In the genomic region with DNA sequence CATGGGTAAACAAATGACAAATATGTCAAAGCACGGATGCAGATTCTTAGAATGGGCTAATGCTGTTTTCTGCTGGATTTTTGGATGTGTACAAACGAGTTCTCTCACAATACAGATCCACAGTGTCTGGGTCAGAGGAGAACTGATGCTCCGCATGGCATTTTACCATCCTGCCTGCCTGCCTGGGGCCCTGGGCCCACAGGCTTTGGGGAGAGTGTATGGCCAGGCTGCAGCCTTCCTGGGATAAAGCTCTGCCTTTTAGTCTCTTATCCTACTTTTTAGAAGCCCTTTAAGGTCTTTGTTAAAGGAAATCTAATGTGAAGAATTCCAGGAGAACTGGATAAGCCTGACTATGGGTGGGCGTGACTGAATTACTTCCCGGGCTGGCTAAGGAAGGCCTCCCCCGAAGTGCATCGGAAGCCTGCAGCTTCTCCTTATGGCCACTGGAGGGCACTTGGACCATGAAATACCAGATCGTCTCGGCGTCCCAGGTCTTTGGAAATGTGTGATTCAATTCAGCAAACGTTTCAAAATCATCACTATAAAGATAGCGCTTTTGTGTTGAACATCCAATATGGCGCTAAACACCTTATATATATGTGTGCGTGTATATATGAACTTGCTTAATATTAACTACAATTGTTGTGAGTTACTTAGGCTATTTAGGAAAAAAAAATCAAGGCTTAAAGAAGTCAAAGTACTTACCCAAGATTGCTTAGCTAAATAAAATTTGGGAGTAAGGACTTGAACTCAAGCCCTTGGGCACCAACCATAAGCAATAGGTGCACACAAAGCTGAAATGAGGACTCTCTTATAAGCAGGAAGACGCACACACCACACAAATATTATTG, we compare ENCODE assay signal across 1 cellular context.
TF ChIP-seq lines count a peak whose summit lies in the region.

No MANE protein-coding gene starts in this region.

TF ChIP-seq in HepG2, 621 proteins besides CTCF, POLR2A, EP300 and RAD21:
- TF ChIP-seq ZNF616 (CRISPR knock-in tag; IDR thresholded peaks at IDR 0.05; ENCODE audit: low read depth): no peak
- TF ChIP-seq GTF3A (CRISPR knock-in tag; conservative IDR thresholded peaks at IDR 0.05): no peak
- 0 out of 2 replicates have a peak, but pooled peaks have one; percentile 7 for TF ChIP-seq FOSL2 (CRISPR knock-in tag; IDR thresholded peaks at IDR 0.05)
- peak; percentile 82 for TF ChIP-seq SMC3 (IDR thresholded peaks at IDR 0.05; ENCODE audit: low read length)
- 0 out of 2 replicates have a peak, but pooled peaks have one; percentile 15 for TF ChIP-seq ZNF354B (CRISPR knock-in tag; IDR thresholded peaks at IDR 0.05)
- TF ChIP-seq MATR3 (CRISPR knock-in tag; IDR thresholded peaks at IDR 0.05): no peak
- TF ChIP-seq, protein P1, sequence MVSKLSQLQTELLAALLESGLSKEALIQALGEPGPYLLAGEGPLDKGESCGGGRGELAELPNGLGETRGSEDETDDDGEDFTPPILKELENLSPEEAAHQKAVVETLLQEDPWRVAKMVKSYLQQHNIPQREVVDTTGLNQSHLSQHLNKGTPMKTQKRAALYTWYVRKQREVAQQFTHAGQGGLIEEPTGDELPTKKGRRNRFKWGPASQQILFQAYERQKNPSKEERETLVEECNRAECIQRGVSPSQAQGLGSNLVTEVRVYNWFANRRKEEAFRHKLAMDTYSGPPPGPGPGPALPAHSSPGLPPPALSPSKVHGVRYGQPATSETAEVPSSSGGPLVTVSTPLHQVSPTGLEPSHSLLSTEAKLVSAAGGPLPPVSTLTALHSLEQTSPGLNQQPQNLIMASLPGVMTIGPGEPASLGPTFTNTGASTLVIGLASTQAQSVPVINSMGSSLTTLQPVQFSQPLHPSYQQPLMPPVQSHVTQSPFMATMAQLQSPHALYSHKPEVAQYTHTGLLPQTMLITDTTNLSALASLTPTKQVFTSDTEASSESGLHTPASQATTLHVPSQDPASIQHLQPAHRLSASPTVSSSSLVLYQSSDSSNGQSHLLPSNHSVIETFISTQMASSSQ (IDR thresholded peaks at IDR 0.05; ENCODE audit: low read depth): no peak
- TF ChIP-seq, protein P1 (CRISPR knock-in tag; IDR thresholded peaks at IDR 0.05; ENCODE audit: borderline replicate concordance): no peak
- TF ChIP-seq, protein P2, sequence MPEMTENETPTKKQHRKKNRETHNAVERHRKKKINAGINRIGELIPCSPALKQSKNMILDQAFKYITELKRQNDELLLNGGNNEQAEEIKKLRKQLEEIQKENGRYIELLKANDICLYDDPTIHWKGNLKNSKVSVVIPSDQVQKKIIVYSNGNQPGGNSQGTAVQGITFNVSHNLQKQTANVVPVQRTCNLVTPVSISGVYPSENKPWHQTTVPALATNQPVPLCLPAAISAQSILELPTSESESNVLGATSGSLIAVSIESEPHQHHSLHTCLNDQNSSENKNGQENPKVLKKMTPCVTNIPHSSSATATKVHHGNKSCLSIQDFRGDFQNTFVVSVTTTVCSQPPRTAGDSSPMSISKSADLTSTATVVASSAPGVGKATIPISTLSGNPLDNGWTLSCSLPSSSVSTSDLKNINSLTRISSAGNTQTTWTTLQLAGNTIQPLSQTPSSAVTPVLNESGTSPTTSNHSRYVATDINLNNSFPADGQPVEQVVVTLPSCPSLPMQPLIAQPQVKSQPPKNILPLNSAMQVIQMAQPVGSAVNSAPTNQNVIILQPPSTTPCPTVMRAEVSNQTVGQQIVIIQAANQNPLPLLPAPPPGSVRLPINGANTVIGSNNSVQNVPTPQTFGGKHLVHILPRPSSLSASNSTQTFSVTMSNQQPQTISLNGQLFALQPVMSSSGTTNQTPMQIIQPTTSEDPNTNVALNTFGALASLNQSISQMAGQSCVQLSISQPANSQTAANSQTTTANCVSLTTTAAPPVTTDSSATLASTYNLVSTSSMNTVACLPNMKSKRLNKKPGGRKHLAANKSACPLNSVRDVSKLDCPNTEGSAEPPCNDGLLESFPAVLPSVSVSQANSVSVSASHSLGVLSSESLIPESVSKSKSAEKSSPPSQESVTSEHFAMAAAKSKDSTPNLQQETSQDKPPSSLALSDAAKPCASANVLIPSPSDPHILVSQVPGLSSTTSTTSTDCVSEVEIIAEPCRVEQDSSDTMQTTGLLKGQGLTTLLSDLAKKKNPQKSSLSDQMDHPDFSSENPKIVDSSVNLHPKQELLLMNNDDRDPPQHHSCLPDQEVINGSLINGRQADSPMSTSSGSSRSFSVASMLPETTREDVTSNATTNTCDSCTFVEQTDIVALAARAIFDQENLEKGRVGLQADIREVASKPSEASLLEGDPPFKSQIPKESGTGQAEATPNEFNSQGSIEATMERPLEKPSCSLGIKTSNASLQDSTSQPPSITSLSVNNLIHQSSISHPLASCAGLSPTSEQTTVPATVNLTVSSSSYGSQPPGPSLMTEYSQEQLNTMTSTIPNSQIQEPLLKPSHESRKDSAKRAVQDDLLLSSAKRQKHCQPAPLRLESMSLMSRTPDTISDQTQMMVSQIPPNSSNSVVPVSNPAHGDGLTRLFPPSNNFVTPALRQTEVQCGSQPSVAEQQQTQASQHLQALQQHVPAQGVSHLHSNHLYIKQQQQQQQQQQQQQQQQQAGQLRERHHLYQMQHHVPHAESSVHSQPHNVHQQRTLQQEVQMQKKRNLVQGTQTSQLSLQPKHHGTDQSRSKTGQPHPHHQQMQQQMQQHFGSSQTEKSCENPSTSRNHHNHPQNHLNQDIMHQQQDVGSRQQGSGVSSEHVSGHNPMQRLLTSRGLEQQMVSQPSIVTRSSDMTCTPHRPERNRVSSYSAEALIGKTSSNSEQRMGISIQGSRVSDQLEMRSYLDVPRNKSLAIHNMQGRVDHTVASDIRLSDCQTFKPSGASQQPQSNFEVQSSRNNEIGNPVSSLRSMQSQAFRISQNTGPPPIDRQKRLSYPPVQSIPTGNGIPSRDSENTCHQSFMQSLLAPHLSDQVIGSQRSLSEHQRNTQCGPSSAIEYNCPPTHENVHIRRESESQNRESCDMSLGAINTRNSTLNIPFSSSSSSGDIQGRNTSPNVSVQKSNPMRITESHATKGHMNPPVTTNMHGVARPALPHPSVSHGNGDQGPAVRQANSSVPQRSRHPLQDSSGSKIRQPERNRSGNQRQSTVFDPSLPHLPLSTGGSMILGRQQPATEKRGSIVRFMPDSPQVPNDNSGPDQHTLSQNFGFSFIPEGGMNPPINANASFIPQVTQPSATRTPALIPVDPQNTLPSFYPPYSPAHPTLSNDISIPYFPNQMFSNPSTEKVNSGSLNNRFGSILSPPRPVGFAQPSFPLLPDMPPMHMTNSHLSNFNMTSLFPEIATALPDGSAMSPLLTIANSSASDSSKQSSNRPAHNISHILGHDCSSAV (CRISPR knock-in tag; IDR thresholded peaks at IDR 0.05; ENCODE audit: borderline replicate concordance): no peak
- no peak for TF ChIP-seq MEIS2 (CRISPR knock-in tag; IDR thresholded peaks at IDR 0.05)
- TF ChIP-seq, protein P3, sequence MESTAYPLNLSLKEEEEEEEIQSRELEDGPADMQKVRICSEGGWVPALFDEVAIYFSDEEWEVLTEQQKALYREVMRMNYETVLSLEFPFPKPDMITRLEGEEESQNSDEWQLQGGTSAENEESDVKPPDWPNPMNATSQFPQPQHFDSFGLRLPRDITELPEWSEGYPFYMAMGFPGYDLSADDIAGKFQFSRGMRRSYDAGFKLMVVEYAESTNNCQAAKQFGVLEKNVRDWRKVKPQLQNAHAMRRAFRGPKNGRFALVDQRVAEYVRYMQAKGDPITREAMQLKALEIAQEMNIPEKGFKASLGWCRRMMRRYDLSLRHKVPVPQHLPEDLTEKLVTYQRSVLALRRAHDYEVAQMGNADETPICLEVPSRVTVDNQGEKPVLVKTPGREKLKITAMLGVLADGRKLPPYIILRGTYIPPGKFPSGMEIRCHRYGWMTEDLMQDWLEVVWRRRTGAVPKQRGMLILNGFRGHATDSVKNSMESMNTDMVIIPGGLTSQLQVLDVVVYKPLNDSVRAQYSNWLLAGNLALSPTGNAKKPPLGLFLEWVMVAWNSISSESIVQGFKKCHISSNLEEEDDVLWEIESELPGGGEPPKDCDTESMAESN (CRISPR knock-in tag; conservative IDR thresholded peaks at IDR 0.05): 0 out of 2 replicates have a peak, but pooled peaks have one; percentile 21
- TF ChIP-seq STAG1 (CRISPR knock-in tag; IDR thresholded peaks at IDR 0.05): peak; percentile 86
- TF ChIP-seq KDM2A (CRISPR knock-in tag; IDR thresholded peaks at IDR 0.05; ENCODE audit: borderline replicate concordance, low read depth): peak; percentile 55; the same call in 1 of the 2 replicates
- no peak for TF ChIP-seq ATRX (CRISPR knock-in tag; IDR thresholded peaks at IDR 0.05; ENCODE audit: borderline replicate concordance)
- TF ChIP-seq, protein P4, sequence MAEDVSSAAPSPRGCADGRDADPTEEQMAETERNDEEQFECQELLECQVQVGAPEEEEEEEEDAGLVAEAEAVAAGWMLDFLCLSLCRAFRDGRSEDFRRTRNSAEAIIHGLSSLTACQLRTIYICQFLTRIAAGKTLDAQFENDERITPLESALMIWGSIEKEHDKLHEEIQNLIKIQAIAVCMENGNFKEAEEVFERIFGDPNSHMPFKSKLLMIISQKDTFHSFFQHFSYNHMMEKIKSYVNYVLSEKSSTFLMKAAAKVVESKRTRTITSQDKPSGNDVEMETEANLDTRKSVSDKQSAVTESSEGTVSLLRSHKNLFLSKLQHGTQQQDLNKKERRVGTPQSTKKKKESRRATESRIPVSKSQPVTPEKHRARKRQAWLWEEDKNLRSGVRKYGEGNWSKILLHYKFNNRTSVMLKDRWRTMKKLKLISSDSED (CRISPR knock-in tag; IDR thresholded peaks at IDR 0.05): no peak
- TF ChIP-seq, protein P5, sequence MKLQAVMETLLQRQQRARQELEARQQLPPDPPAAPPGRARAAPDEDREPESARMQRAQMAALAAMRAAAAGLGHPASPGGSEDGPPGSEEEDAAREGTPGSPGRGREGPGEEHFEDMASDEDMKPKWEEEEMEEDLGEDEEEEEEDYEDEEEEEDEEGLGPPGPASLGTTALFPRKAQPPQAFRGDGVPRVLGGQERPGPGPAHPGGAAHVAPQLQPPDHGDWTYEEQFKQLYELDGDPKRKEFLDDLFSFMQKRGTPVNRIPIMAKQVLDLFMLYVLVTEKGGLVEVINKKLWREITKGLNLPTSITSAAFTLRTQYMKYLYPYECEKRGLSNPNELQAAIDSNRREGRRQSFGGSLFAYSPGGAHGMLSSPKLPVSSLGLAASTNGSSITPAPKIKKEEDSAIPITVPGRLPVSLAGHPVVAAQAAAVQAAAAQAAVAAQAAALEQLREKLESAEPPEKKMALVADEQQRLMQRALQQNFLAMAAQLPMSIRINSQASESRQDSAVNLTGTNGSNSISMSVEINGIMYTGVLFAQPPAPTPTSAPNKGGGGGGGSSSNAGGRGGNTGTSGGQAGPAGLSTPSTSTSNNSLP (IDR thresholded peaks at IDR 0.05; ENCODE audit: low read depth, low read length): peak; percentile 24; the same call in 1 of the 2 replicates
- peak; percentile 85 for TF ChIP-seq XRCC5 (optimal IDR thresholded peaks at IDR 0.05; ENCODE audit: low read length)
- TF ChIP-seq, protein P6, sequence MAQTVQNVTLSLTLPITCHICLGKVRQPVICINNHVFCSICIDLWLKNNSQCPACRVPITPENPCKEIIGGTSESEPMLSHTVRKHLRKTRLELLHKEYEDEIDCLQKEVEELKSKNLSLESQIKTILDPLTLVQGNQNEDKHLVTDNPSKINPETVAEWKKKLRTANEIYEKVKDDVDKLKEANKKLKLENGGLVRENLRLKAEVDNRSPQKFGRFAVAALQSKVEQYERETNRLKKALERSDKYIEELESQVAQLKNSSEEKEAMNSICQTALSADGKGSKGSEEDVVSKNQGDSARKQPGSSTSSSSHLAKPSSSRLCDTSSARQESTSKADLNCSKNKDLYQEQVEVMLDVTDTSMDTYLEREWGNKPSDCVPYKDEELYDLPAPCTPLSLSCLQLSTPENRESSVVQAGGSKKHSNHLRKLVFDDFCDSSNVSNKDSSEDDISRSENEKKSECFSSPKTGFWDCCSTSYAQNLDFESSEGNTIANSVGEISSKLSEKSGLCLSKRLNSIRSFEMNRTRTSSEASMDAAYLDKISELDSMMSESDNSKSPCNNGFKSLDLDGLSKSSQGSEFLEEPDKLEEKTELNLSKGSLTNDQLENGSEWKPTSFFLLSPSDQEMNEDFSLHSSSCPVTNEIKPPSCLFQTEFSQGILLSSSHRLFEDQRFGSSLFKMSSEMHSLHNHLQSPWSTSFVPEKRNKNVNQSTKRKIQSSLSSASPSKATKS (CRISPR knock-in tag; IDR thresholded peaks at IDR 0.05): no peak
- TF ChIP-seq, protein P7, sequence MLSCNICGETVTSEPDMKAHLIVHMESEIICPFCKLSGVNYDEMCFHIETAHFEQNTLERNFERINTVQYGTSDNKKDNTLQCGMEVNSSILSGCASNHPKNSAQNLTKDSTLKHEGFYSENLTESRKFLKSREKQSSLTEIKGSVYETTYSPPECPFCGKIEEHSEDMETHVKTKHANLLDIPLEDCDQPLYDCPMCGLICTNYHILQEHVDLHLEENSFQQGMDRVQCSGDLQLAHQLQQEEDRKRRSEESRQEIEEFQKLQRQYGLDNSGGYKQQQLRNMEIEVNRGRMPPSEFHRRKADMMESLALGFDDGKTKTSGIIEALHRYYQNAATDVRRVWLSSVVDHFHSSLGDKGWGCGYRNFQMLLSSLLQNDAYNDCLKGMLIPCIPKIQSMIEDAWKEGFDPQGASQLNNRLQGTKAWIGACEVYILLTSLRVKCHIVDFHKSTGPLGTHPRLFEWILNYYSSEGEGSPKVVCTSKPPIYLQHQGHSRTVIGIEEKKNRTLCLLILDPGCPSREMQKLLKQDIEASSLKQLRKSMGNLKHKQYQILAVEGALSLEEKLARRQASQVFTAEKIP (CRISPR knock-in tag; IDR thresholded peaks at IDR 0.05; ENCODE audit: borderline replicate concordance): no peak
- TF ChIP-seq, protein P8, sequence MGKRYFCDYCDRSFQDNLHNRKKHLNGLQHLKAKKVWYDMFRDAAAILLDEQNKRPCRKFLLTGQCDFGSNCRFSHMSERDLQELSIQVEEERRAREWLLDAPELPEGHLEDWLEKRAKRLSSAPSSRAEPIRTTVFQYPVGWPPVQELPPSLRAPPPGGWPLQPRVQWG (CRISPR knock-in tag; IDR thresholded peaks at IDR 0.05; ENCODE audit: borderline replicate concordance, low read depth): no peak
- no peak for TF ChIP-seq MBNL3 (CRISPR knock-in tag; conservative IDR thresholded peaks at IDR 0.05)
- no peak for TF ChIP-seq ZNF766 (CRISPR knock-in tag; IDR thresholded peaks at IDR 0.05; ENCODE audit: borderline replicate concordance)
- TF ChIP-seq ZNF564 (CRISPR knock-in tag; IDR thresholded peaks at IDR 0.05): no peak
- TF ChIP-seq MIXL1 (CRISPR knock-in tag; IDR thresholded peaks at IDR 0.05): no peak
- TF ChIP-seq GZF1 (CRISPR knock-in tag; IDR thresholded peaks at IDR 0.05): no peak
- TF ChIP-seq IRF2 (CRISPR knock-in tag; IDR thresholded peaks at IDR 0.05): no peak
- no peak for TF ChIP-seq MTA3 (CRISPR knock-in tag; IDR thresholded peaks at IDR 0.05)
- no peak for TF ChIP-seq SSRP1 (CRISPR knock-in tag; IDR thresholded peaks at IDR 0.05)
TF ChIP-seq in HepG2: peak in this region for 8.
